Comparison of ENCODE assay signal across 8 cellular contexts in genomic region chr10:5888352-5888751, GRCh38. TPM values are rescaled to one million over a fixed set of nuclear protein-coding genes. Genes with fewer than 3 reads are reported as not detected.
DNase-seq lines count a peak whose midpoint lies in the region; ATAC-seq and TF ChIP-seq lines count a peak whose summit lies in the region.

No MANE protein-coding gene starts in this region.

- no peak overlapping the region for H3K9ac ChIP-seq in KMS-11

- peaks cover 29% of the 10 kb centered on the region for H3K79me2 ChIP-seq in KMS-11 (ENCODE audit: insufficient read depth, low read depth)

- H3K4me3 Mint-ChIP-seq in brain = peak overlapping the region; percentile 95 to 99 (median 98)

- H3K36me3 ChIP-seq in BJ (ENCODE audit: control insufficient read depth, insufficient read depth, low read length) = peaks cover 4% of the 10 kb centered on the region; the same call in 1 of the 2 replicates
- no peaks in the 10 kb centered on the region for H3K36me3 ChIP-seq in KMS-11 (ENCODE audit: insufficient read depth)
- peaks cover 4 to 6% of the 10 kb centered on the region in 2 donors for H3K36me3 ChIP-seq in lung (ENCODE audit: control insufficient read depth in 2 of 2, insufficient read depth in 2 of 2, low read length in 2 of 2)
- peaks cover 0 to 13% of the 10 kb centered on the region in 2 donors for H3K36me3 ChIP-seq in vagina

- H3K27me3 ChIP-seq in BJ (ENCODE audit: control insufficient read depth, insufficient read depth, low read length) (no peaks in the 10 kb centered on the region), KMS-11 (ENCODE audit: insufficient read depth, low read depth) (no peaks in the 10 kb centered on the region), lung (ENCODE audit: control insufficient read depth, insufficient read depth) (no peaks in the 10 kb centered on the region), vagina (no peaks in the 10 kb centered on the region)

- peak overlapping the region; percentile 52 for H3K4me2 ChIP-seq in KMS-11

- peaks cover 48% of the 10 kb centered on the region for H3K4me1 Mint-ChIP-seq in brain

- peaks cover 37% of the 10 kb centered on the region for H3K4me1 ChIP-seq in KMS-11 (ENCODE audit: low read depth, poor library complexity, severe bottlenecking)
- H3K4me1 ChIP-seq in lung (ENCODE audit: control insufficient read depth in 2 of 2, insufficient read depth in 2 of 2, low read length in 2 of 2) = peaks cover 14 to 21% of the 10 kb centered on the region in 2 donors
- peaks cover 49% of the 10 kb centered on the region for H3K4me1 ChIP-seq in vagina

- no peak for TF ChIP-seq POLR2A in vagina (IDR thresholded peaks at IDR 0.05)

- no peaks in the 10 kb centered on the region for H3K9me3 ChIP-seq in lung (ENCODE audit: control insufficient read depth in 2 of 2, insufficient read depth in 1 of 2, low read length in 1 of 2)
- H3K9me3 ChIP-seq in vagina = no peaks in the 10 kb centered on the region

- peak overlapping the region; percentile 80 for H3K4me3 ChIP-seq in BJ (ENCODE audit: low read depth, low read length)
- no peak overlapping the region for H3K4me3 ChIP-seq in KMS-11 (IDR thresholded peaks at IDR 0.05; ENCODE audit: insufficient read depth, low read depth, low read length)
- H3K4me3 ChIP-seq in lung = peak overlapping the region; percentile 69
- peak overlapping the region; percentile 96 to 97 for H3K4me3 ChIP-seq in vagina

- TF ChIP-seq CTCF in BJ (IDR thresholded peaks at IDR 0.05; ENCODE audit: insufficient read depth, low read depth, low read length) (no peak), KMS-11 (conservative IDR thresholded peaks at IDR 0.05; ENCODE audit: low read depth, low read length) (no peak), brain (conservative IDR thresholded peaks at IDR 0.05) (no peak), lung (IDR thresholded peaks at IDR 0.05; ENCODE audit: control extremely low read depth, extremely low read depth) (no peak), vagina (IDR thresholded peaks at IDR 0.05) (no peak)

- peaks cover 39% of the 10 kb centered on the region for H3K36me3 Mint-ChIP-seq in brain

- POLR2A ChIA-PET in BJ (lab: Charles Lee) = interaction anchor here (1.1 kb wide), 1 partner anchor 11 kb away, joined by 3 read pairs; no protein-coding TSS in a partner anchor

- 17 to 25% methylated on average over 10 of the region's 10 CpGs for WGBS in lung, 2 donors

- CTCF ChIA-PET in BJ (lab: Yijun Ruan, JAX) = interaction anchor here (0.9 to 1.2 kb wide), 2 partner anchors 10 to 53 kb away, joined by 3 read pairs; no protein-coding TSS in a partner anchor

- no peaks in the 10 kb centered on the region for H3K9me3 Mint-ChIP-seq in brain

- no peak for ATAC-seq in lung (ENCODE audit: insufficient read depth, low FRiP score)
- ATAC-seq in HG03571 (IDR thresholded peaks at IDR 0.05; ENCODE audit: unreplicated experiment) = no peak

- 0 out of 2 replicates have a peak overlapping the region, but pooled peaks have one; percentile 86 for H2AFZ ChIP-seq in KMS-11 (ENCODE audit: low read depth)

- H3K27me3 Mint-ChIP-seq in brain = no peaks in the 10 kb centered on the region

- no peak overlapping the region for H3K27ac ChIP-seq in KMS-11
- H3K27ac ChIP-seq in lung (ENCODE audit: low read depth in 1 of 2, low read length in 1 of 2) = peak overlapping the region in 1 of 2 donors; percentile 5
- H3K27ac ChIP-seq in vagina = peak overlapping the region; percentile 84

- no peaks in the 10 kb centered on the region for H4K20me1 ChIP-seq in KMS-11 (ENCODE audit: insufficient read depth)

- H3K27ac Mint-ChIP-seq in brain = peak overlapping the region; percentile 80 to 95 (median 93)

- intact Hi-C loops in vagina (cut with DNase I) = loop anchor here (10.0 kb wide), 1 partner anchor 224 kb away; the partner anchor contains the start of gene ASB13

- DNase-seq in BJ (ENCODE audit: low read depth) (no peak), lung (ENCODE audit: low spot score) (no peak), vagina (ENCODE audit: extremely low spot score in 2 of 2) (no peak), NCI-H1694 (lab: John Stamatoyannopoulos, UW) (no peak)
- no peak for DNase-seq in central memory CD4-positive, alpha-beta T cell

RNA-seq across cellular contexts. Expression of gene ANKRD16, which starts 1.3 kb away (rescaled TPM):
- polyA plus RNA-seq in BJ (2011; rRNA removed) (5.2 and 7.4 TPM in 2 replicates), brain (ENCODE audit: insufficient read depth, low read depth, low replicate concordance) (8.5 TPM), lung (1 to 10 TPM; 4.5 to 5.0 TPM)
- polyA minus RNA-seq in BJ (2011; rRNA and poly(A)+ RNA removed) = 6.1 and 10.9 TPM in 2 replicates
- total RNA-seq in lung (10 to 100 TPM in 1 of 2 donors, 1 to 10 TPM in 1; 7.7 to 14.0 TPM), vagina (17.7 TPM)

RNA-seq across cellular contexts. Expression of gene FBH1, which starts 1.7 kb away (rescaled TPM):
- polyA plus RNA-seq in BJ (2011; rRNA removed) (61.8 and 82.5 TPM in 2 replicates), brain (ENCODE audit: insufficient read depth, low read depth, low replicate concordance) (66.3 TPM), lung (10 to 100 TPM; 39.4 to 42.2 TPM)
- polyA minus RNA-seq in BJ (2011; rRNA and poly(A)+ RNA removed) = 92.2 and 118 TPM in 2 replicates
- total RNA-seq in lung (10 to 100 TPM; 85.3 to 93.2 TPM), vagina (108 TPM)
